In the genomic region with DNA sequence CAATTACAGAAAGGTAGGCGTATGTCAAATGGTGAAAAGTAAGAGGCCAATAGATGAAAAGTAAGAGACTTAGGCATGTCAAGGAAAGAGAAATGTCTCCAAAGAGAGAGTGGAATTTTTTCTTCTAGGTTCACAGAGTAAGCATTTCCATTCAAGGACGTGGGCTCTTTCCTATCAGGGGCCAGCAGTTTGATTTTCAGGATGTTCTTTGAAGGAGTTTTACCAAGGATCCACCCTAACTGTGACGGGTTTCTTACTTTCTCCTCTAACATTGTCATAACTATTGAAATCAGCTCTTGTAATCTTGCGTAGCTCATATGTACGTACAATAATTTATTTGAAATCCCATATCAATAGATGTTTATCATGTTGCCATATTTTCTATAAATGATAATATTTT, we compare ENCODE assay signal across 34 cellular contexts.
"Had no signal": no experiment of that assay in that cellular context is flagged by ENCODE, and none has a peak within 500 bp of the region (broad histone marks: within the 10 kb centered on the region; RNA-seq: fewer than 3 reads in every experiment).

No MANE protein-coding gene starts in this region.

- H3K36me3 ChIP-seq: adrenal gland, ascending aorta, breast epithelium had no signal

- H3K9me3 ChIP-seq: adrenal gland, ascending aorta, breast epithelium had no signal

- ATAC-seq: activated CD4-positive, alpha-beta T cell treated with anti-CD3 and anti-CD28 coated beads for 36 hours; activated CD4-positive, CD25-positive, alpha-beta regulatory T cell treated with anti-CD3 and anti-CD28 coated beads, Interleukin-2, amount 50 U/mL, for 24 hours; activated CD8-positive, alpha-beta memory T cell treated with anti-CD3 and anti-CD28 coated beads, Interleukin-2, amount 10 ng/mL, durations not matched to agents 7 days and 5 days; activated CD8-positive, alpha-beta T cell treated with anti-CD3 and anti-CD28 coated beads, Interleukin-2, amount 10 ng/mL, durations not matched to agents 7 days and 5 days; activated naive CD4-positive, alpha-beta T cell treated with anti-CD3 and anti-CD28 coated beads, Interleukin-2, amount 50 U/mL, for 72 hours; activated T-cell treated with anti-CD3 and anti-CD28 coated beads, Interleukin-2, amount 50 U/mL, for 4 hours; activated T-cell treated with anti-CD3 and anti-CD28 coated beads, Interleukin-2, amount 50 U/mL, for 72 hours; activated T-helper 17 cell treated with anti-CD3 and anti-CD28 coated beads, Interleukin-2, amount 50 U/mL, for 72 hours; WTC11 had no signal

- H3K4me3 ChIP-seq: adrenal gland, ascending aorta, breast epithelium had no signal

- H3K27ac ChIP-seq: adrenal gland, ascending aorta, breast epithelium, VCaP had no signal

- H3K4me1 ChIP-seq: ascending aorta, breast epithelium had no signal

- DNase-seq: activated CD4-positive, alpha-beta memory T cell treated with anti-CD3 and anti-CD28 coated beads, Interleukin-2, amount 10 ng/mL, durations not matched to agents 7 days and 5 days; activated CD4-positive, alpha-beta T cell treated with anti-CD3 and anti-CD28 coated beads for 1 hour; activated CD4-positive, alpha-beta T cell treated with anti-CD3 and anti-CD28 coated beads for 36 hours; activated CD4-positive, alpha-beta T cell treated with anti-CD3 and anti-CD28 coated beads for 48 hours; activated CD4-positive, alpha-beta T cell treated with anti-CD3 and anti-CD28 coated beads, Interleukin-2, amount 10 ng/mL, durations not matched to agents 7 days and 5 days; activated CD4-positive, alpha-beta T cell treated with anti-CD3 and anti-CD28 coated beads, Interleukin-2, amount 50 U/mL, for 48 hours; activated CD4-positive, CD25-positive, alpha-beta regulatory T cell; activated CD8-positive, alpha-beta memory T cell treated with anti-CD3 and anti-CD28 coated beads for 24 hours; activated CD8-positive, alpha-beta memory T cell treated with anti-CD3 and anti-CD28 coated beads, Interleukin-2, amount 10 ng/mL, durations not matched to agents 7 days and 5 days; activated CD8-positive, alpha-beta memory T cell treated with anti-CD3 and anti-CD28 coated beads, Interleukin-2, amount 50 U/mL, for 48 hours; activated CD8-positive, alpha-beta T cell treated with anti-CD3 and anti-CD28 coated beads, Interleukin-2, amount 10 ng/mL, durations not matched to agents 7 days and 5 days; activated effector memory CD4-positive, alpha-beta T cell treated with anti-CD3 and anti-CD28 coated beads, Interleukin-2, amount 50 U/mL, for 16 hours; activated gamma-delta T cell treated with Interleukin-2 at 50 U/mL for 16 hours; activated naive CD4-positive, alpha-beta T cell; activated naive CD4-positive, alpha-beta T cell treated with anti-CD3 and anti-CD28 coated beads for 36 hours; activated naive CD4-positive, alpha-beta T cell treated with anti-CD3 and anti-CD28 coated beads, Interleukin-2, amount 50 U/mL, for 16 hours; activated naive CD8-positive, alpha-beta T cell treated with anti-CD3 and anti-CD28 coated beads for 36 hours; activated T-cell treated with anti-CD3 and anti-CD28 coated beads, Interleukin-2, amount 50 U/mL, for 4 hours; activated T-cell treated with anti-CD3 and anti-CD28 coated beads, Interleukin-2, amount 50 U/mL, for 72 hours; adrenal gland; amniotic stem cell; anterior cingulate cortex; central memory CD4-positive, alpha-beta T cell; SW 1271; T-helper 1 cell; T-helper 2 cell; T-helper 9 cell had no signal

- H3K27me3 ChIP-seq: adrenal gland, ascending aorta, breast epithelium had no signal
